29 cellular contexts compared by ENCODE assay signal in the genomic region with DNA sequence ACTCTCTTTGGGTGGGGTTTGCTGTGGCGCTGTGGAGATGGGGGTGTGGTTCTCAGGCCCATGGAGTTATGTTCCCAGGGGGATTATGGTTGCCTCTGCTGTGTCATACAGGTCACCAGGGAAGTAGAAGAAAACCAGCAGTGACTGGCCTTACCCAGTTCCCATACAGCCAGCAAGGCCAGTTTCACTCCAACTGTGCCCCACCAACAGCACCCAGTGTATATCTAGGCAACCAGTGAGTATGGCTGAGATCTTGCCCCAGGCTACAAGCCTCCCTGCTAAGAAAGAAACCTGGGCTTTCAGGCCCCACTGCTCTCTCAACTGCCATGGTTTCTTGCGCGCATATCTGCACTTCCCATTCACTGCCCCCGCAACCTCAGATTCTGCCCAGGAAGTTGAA. TPM values are rescaled to one million over a fixed set of nuclear protein-coding genes. Genes with fewer than 3 reads are reported as not detected.
DNase-seq lines count a peak whose midpoint lies in the region; ATAC-seq and TF ChIP-seq lines count a peak whose summit lies in the region.
"Had no signal": no experiment of that assay in that cellular context is flagged by ENCODE, and none has a peak within 500 bp of the region (broad histone marks: within the 10 kb centered on the region; RNA-seq: fewer than 3 reads in every experiment).

No MANE protein-coding gene starts in this region.

- WGBS in esophagus, 2 donors, result 88 to 90% methylated on average over 4 of the region's 4 CpGs

- H3K27ac ChIP-seq in esophagus (ENCODE audit: low read depth in 2 of 2, low read length in 1 of 2), result peak overlapping the region; percentile 54 to 80
- H3K27ac ChIP-seq in upper lobe of right lung, result no peak overlapping the region
- H3K27ac ChIP-seq: GM23248, KMS-11, left ventricle myocardium inferior, tibial nerve had no signal

- no peaks in the 10 kb centered on the region for H3K36me3 ChIP-seq in esophagus (ENCODE audit: control insufficient read depth in 2 of 2, insufficient read depth in 2 of 2, low read length in 1 of 2)
- H3K36me3 ChIP-seq in upper lobe of right lung, result no peaks in the 10 kb centered on the region
- H3K36me3 ChIP-seq: BE2C, left ventricle myocardium inferior, tibial nerve had no signal

- no peak for TF ChIP-seq CTCF in upper lobe of right lung (IDR thresholded peaks at IDR 0.05)

- no peaks in the 10 kb centered on the region for H3K4me1 ChIP-seq in esophagus (ENCODE audit: control insufficient read depth in 2 of 2, insufficient read depth in 2 of 2, low read length in 1 of 2)
- H3K4me1 ChIP-seq in upper lobe of right lung, result no peaks in the 10 kb centered on the region
- H3K4me1 ChIP-seq: BE2C, left ventricle myocardium inferior had no signal

- intact Hi-C loops in upper lobe of right lung (cut with DNase I), result no loop called here

- no peaks in the 10 kb centered on the region for H3K9me3 ChIP-seq in esophagus (ENCODE audit: control insufficient read depth in 2 of 2, insufficient read depth in 1 of 2, low read depth in 1 of 2, low read length in 1 of 2)
- no peaks in the 10 kb centered on the region for H3K9me3 ChIP-seq in upper lobe of right lung
- H3K9me3 ChIP-seq: BE2C had no signal

- ATAC-seq in GM18511 (IDR thresholded peaks at IDR 0.05; ENCODE audit: unreplicated experiment) (peak; percentile 74), HG03432 (IDR thresholded peaks at IDR 0.05; ENCODE audit: unreplicated experiment) (peak; percentile 64), upper lobe of right lung (no peak)
- ATAC-seq: sciatic nerve had no signal

- DNase-seq in renal cortical epithelial cell (ENCODE audit: low read depth), result peak; percentile 33
- no peak for DNase-seq in retina
- DNase-seq in SHP77 treated with DMSO at 0.1 percent for 48 hours (lab: John Stamatoyannopoulos, UW), result no peak
- no peak for DNase-seq in upper lobe of right lung
- no peak for DNase-seq in activated CD4-positive, alpha-beta T cell treated with anti-CD3 and anti-CD28 coated beads for 1 hour
- DNase-seq: activated CD4-positive, alpha-beta T cell treated with anti-CD3 and anti-CD28 coated beads for 48 hours; activated CD8-positive, alpha-beta memory T cell treated with anti-CD3 and anti-CD28 coated beads for 24 hours; activated gamma-delta T cell; activated naive CD8-positive, alpha-beta T cell treated with anti-CD3 and anti-CD28 coated beads, Interleukin-2, amount 10 ng/mL, durations not matched to agents 7 days and 5 days; activated T-cell treated with anti-CD3 and anti-CD28 coated beads for 4 hours; aorta; BE2C; GM23248; HFFc6; left ventricle myocardium inferior; mesendoderm; NCI-H1436; NCI-H2081 treated with DMSO at 0.1 percent for 48 hours; NCI-H226; NCI-H526 treated with DMSO at 0.1 percent for 48 hours; stimulated activated CD4-positive, alpha-beta T cell treated with anti-CD3 and anti-CD28 coated beads, Interleukin-4, amount 100 ng/mL, for 24 hours; SW 1271; T-helper 9 cell had no signal

- no peaks in the 10 kb centered on the region for H3K27me3 ChIP-seq in esophagus (ENCODE audit: control insufficient read depth in 1 of 2, insufficient read depth in 2 of 2, low read length in 2 of 2)
- no peaks in the 10 kb centered on the region for H3K27me3 ChIP-seq in upper lobe of right lung
- H3K27me3 ChIP-seq: BE2C, tibial nerve had no signal

- no peak overlapping the region for H3K4me3 ChIP-seq in esophagus (ENCODE audit: low read depth in 1 of 2, low read length in 2 of 2)
- no peak overlapping the region for H3K4me3 ChIP-seq in upper lobe of right lung
- H3K4me3 ChIP-seq: GM23248, left ventricle myocardium inferior, tibial nerve had no signal

RNA-seq across cellular contexts. Expression of a gene that starts 31.4 kb away (rescaled TPM):
- polyA plus RNA-seq in esophagus, result 1 to 10 TPM; 1.6 to 2.2 TPM
- 4.3 and 4.9 TPM in 2 replicates for total RNA-seq in renal cortical epithelial cell
- 5.8 TPM for total RNA-seq in upper lobe of right lung
- total RNA-seq: activated naive CD8-positive, alpha-beta T cell treated with anti-CD3 and anti-CD28 coated beads, Interleukin-2, amount 10 ng/mL, durations not matched to agents 7 days and 5 days; GM23248 had no signal
